Comparison of ENCODE assay signal across 14 cellular contexts in the genomic region with DNA sequence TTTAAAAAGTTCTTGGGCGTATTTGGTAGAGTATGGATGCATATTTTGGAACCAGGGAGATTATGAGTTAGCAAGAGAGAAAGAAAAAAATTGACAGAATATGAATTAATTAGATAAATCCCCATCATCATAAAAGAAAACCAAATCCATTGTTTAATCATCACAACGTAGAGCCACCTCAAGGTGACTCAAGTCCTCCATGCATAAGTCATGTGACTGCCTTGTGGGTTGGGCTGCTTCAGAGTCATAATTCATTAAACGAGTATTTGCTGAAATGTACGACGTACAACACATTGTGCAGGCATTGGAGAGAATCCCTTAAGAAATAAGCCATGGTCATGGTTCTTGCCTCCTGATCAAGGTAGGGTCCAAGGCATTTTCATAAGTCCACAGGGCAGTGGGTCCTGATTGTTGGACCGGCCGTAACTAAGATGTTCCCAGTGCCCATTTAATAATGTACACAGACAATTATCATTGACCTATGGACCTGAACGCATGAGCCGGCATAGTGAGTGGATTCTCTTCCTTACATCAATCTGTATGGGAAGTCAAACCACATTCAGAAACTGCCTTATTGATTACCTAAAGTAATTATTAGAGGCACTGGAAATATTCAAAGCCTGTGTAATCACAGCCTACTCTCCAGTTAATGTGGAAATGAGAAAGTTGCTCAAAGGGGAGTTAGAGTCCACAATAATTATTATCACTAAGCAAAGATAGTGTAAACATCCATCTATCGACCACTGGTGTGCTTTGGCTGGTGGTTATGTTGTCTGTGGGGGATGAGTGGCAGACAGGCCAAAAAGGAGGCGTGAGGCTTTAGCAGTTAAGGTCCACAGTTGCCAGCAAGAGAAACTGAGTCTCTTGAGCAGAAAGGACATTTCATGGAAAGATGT.
"Had no signal": no experiment of that assay in that cellular context is flagged by ENCODE, and none has a peak within 500 bp of the region (broad histone marks: within the 10 kb centered on the region; RNA-seq: fewer than 3 reads in every experiment).

No MANE protein-coding gene starts in this region.

- H3K4me1 ChIP-seq: SJSA1 had no signal

- H3K27me3 ChIP-seq: esophagus squamous epithelium, neutrophil, SJSA1 had no signal

- H3K27me3 Mint-ChIP-seq: activated CD4-positive, alpha-beta T cell treated with anti-CD3 and anti-CD28 coated beads, Interleukin-2, amount 10 ng/mL, durations not matched to agents 24 days and 14 days; naive thymus-derived CD8-positive, alpha-beta T cell had no signal

- H3K4me3 Mint-ChIP-seq: activated CD4-positive, alpha-beta T cell treated with anti-CD3 and anti-CD28 coated beads, Interleukin-2, amount 10 ng/mL, durations not matched to agents 24 days and 14 days; activated T-cell treated with anti-CD3 and anti-CD28 coated beads, Interleukin-2, amount 50 U/mL, for 4 hours; naive thymus-derived CD8-positive, alpha-beta T cell had no signal

- H3K4me3 ChIP-seq: esophagus squamous epithelium, mucosa of descending colon, SJSA1 had no signal

- DNase-seq: activated CD4-positive, alpha-beta T cell treated with anti-CD3 and anti-CD28 coated beads, Interleukin-2, amount 10 ng/mL, durations not matched to agents 24 days and 14 days; activated T-cell treated with anti-CD3 and anti-CD28 coated beads, Interleukin-2, amount 50 U/mL, for 4 hours; anterior cingulate cortex; esophagus squamous epithelium; foreskin fibroblast; mucosa of descending colon; naive thymus-derived CD8-positive, alpha-beta T cell; posterior cingulate gyrus; right cardiac atrium; RPMI8226; T-helper 9 cell; trophoblast cell had no signal

- H3K27ac ChIP-seq: esophagus squamous epithelium, neutrophil, SJSA1 had no signal

- H3K9me3 ChIP-seq: esophagus squamous epithelium, mucosa of descending colon, neutrophil, SJSA1 had no signal

- H3K27ac Mint-ChIP-seq: activated CD4-positive, alpha-beta T cell treated with anti-CD3 and anti-CD28 coated beads, Interleukin-2, amount 10 ng/mL, durations not matched to agents 24 days and 14 days had no signal

- H3K9me3 Mint-ChIP-seq: activated CD4-positive, alpha-beta T cell treated with anti-CD3 and anti-CD28 coated beads, Interleukin-2, amount 10 ng/mL, durations not matched to agents 24 days and 14 days; activated T-cell treated with anti-CD3 and anti-CD28 coated beads, Interleukin-2, amount 50 U/mL, for 4 hours; naive thymus-derived CD8-positive, alpha-beta T cell had no signal

- H3K36me3 ChIP-seq: esophagus squamous epithelium, neutrophil, SJSA1 had no signal
